ENCODE assay signal across 10 cellular contexts in genomic region chr17:46264456-46265198, GRCh38. TPM values are rescaled to one million over a fixed set of nuclear protein-coding genes. Genes with fewer than 3 reads are reported as not detected.
DNase-seq lines count a peak whose midpoint lies in the region; ATAC-seq and TF ChIP-seq lines count a peak whose summit lies in the region.
"Had no signal": no experiment of that assay in that cellular context is flagged by ENCODE, and none has a peak within 500 bp of the region (broad histone marks: within the 10 kb centered on the region; RNA-seq: fewer than 3 reads in every experiment).

No MANE protein-coding gene starts in this region.

- CTCF ChIA-PET in activated CD8-positive, alpha-beta memory T cell treated with anti-CD3 and anti-CD28 coated beads, Interleukin-2, amount 10 ng/mL, durations not matched to agents 7 days and 5 days (lab: Charles Lee), result interaction anchor here (0.6 kb wide), 1 partner anchor 1076 kb away, joined by 3 read pairs; no protein-coding TSS in a partner anchor
- CTCF ChIA-PET in RWPE1 (lab: Yijun Ruan, JAX), result no interaction called here

- TF ChIP-seq EP300 in sigmoid colon (IDR thresholded peaks at IDR 0.05), result peak in 1 of 4 donors; percentile 52

- TF ChIP-seq POLR2A in sigmoid colon (IDR thresholded peaks at IDR 0.05), result no peak

- peaks cover 0 to 19% (median 15%) of the 10 kb centered on the region in 4 donors for H3K4me1 ChIP-seq in sigmoid colon

- H3K27me3 ChIP-seq in sigmoid colon, result no peaks in the 10 kb centered on the region

- H3K4me3 Mint-ChIP-seq in activated CD8-positive, alpha-beta memory T cell treated with anti-CD3 and anti-CD28 coated beads, Interleukin-2, amount 10 ng/mL, durations not matched to agents 7 days and 5 days, result no peak overlapping the region

- H3K27ac ChIP-seq in RWPE1, result no peak overlapping the region
- peak overlapping the region in 3 of 4 donors; percentile 40 to 96 (median 62) for H3K27ac ChIP-seq in sigmoid colon
- H3K27ac ChIP-seq: WERI-Rb-1 had no signal

- no peaks in the 10 kb centered on the region for H3K9me3 Mint-ChIP-seq in activated CD8-positive, alpha-beta memory T cell treated with anti-CD3 and anti-CD28 coated beads, Interleukin-2, amount 10 ng/mL, durations not matched to agents 7 days and 5 days (ENCODE audit: low read depth)

- H3K27me3 Mint-ChIP-seq in activated CD8-positive, alpha-beta memory T cell treated with anti-CD3 and anti-CD28 coated beads, Interleukin-2, amount 10 ng/mL, durations not matched to agents 7 days and 5 days, result peaks cover 52% of the 10 kb centered on the region

- H3K4me3 ChIP-seq in sigmoid colon, result no peak overlapping the region

- no peaks in the 10 kb centered on the region for H3K36me3 Mint-ChIP-seq in activated CD8-positive, alpha-beta memory T cell treated with anti-CD3 and anti-CD28 coated beads, Interleukin-2, amount 10 ng/mL, durations not matched to agents 7 days and 5 days

- H3K4me1 Mint-ChIP-seq in activated CD8-positive, alpha-beta memory T cell treated with anti-CD3 and anti-CD28 coated beads, Interleukin-2, amount 10 ng/mL, durations not matched to agents 7 days and 5 days, result peaks cover 41% of the 10 kb centered on the region

- no peak for ATAC-seq in activated CD8-positive, alpha-beta memory T cell treated with anti-CD3 and anti-CD28 coated beads, Interleukin-2, amount 10 ng/mL, durations not matched to agents 7 days and 5 days
- ATAC-seq in HG02610 (IDR thresholded peaks at IDR 0.05; ENCODE audit: unreplicated experiment) (no peak), GM21576 (IDR thresholded peaks at IDR 0.05; ENCODE audit: unreplicated experiment) (no peak)

- 38 to 39% methylated on average over 3 of the region's 3 CpGs for WGBS in sigmoid colon, 2 donors

- no peak for TF ChIP-seq CTCF in RWPE1 (conservative IDR thresholded peaks at IDR 0.05; ENCODE audit: low read depth)
- TF ChIP-seq CTCF in sigmoid colon (IDR thresholded peaks at IDR 0.05), result no peak

- POLR2A ChIA-PET in RWPE1 (lab: Yijun Ruan, JAX; ENCODE audit: low non-redundant PET), result no interaction called here

- intact Hi-C loops in sigmoid colon (cut with DNase I), result loop anchor here (5.0 to 10.0 kb wide), 2 partner anchors 70 to 682 kb away; partner anchors contain the start of gene KANSL1

- DNase-seq in activated CD8-positive, alpha-beta memory T cell treated with anti-CD3 and anti-CD28 coated beads, Interleukin-2, amount 10 ng/mL, durations not matched to agents 7 days and 5 days, result peak; percentile 56
- no peak for DNase-seq in activated CD8-positive, alpha-beta memory T cell treated with anti-CD3 and anti-CD28 coated beads, Interleukin-2, amount 50 U/mL, for 4 hours
- DNase-seq in RWPE1 (ENCODE audit: low spot score), result peak; percentile 88
- peak; percentile 92 for DNase-seq in dedifferentiated amniotic fluid mesenchymal stem cell (ENCODE audit: extremely low spot score)
- no peak for DNase-seq in sigmoid colon
- no peak for DNase-seq in NCI-H1092 treated with DMSO at 0.1 percent for 48 hours (lab: John Stamatoyannopoulos, UW)
- DNase-seq: DND-41, WERI-Rb-1 had no signal

- H3K9me3 ChIP-seq in sigmoid colon, result no peaks in the 10 kb centered on the region

- no peaks in the 10 kb centered on the region for H3K36me3 ChIP-seq in sigmoid colon

- peak overlapping the region; percentile 8 for H3K27ac Mint-ChIP-seq in activated CD8-positive, alpha-beta memory T cell treated with anti-CD3 and anti-CD28 coated beads, Interleukin-2, amount 10 ng/mL, durations not matched to agents 7 days and 5 days

RNA-seq across cellular contexts. Expression of gene LRRC37A, which starts 30.3 kb away (rescaled TPM):
- total RNA-seq in activated CD8-positive, alpha-beta memory T cell treated with anti-CD3 and anti-CD28 coated beads, Interleukin-2, amount 10 ng/mL, durations not matched to agents 7 days and 5 days, result 1 to 10 TPM; 2.5 to 8.0 TPM
- total RNA-seq in sigmoid colon, result 1 to 10 TPM; 1.2 to 4.7 (median 1.6) TPM
- polyA plus RNA-seq in sigmoid colon, result 1 to 10 TPM in 1 of 3 donors, under 1 TPM in 2; 0.60 to 1.7 (median 0.69) TPM

Comparison
In these comparisons a context has a peak if more than half of its experiments do, and no peak if none do; other contexts are left out.
1. DNase-seq: peak in activated CD8-positive, alpha-beta memory T cell treated with anti-CD3 and anti-CD28 coated beads, Interleukin-2, amount 10 ng/mL, durations not matched to agents 7 days and 5 days (single experiment), RWPE1 (single experiment) and dedifferentiated amniotic fluid mesenchymal stem cell (single experiment); none in activated CD8-positive, alpha-beta memory T cell treated with anti-CD3 and anti-CD28 coated beads, Interleukin-2, amount 50 U/mL, for 4 hours (single experiment), sigmoid colon (single experiment) and NCI-H1092 treated with DMSO at 0.1 percent for 48 hours (single experiment).